In the genomic region with DNA sequence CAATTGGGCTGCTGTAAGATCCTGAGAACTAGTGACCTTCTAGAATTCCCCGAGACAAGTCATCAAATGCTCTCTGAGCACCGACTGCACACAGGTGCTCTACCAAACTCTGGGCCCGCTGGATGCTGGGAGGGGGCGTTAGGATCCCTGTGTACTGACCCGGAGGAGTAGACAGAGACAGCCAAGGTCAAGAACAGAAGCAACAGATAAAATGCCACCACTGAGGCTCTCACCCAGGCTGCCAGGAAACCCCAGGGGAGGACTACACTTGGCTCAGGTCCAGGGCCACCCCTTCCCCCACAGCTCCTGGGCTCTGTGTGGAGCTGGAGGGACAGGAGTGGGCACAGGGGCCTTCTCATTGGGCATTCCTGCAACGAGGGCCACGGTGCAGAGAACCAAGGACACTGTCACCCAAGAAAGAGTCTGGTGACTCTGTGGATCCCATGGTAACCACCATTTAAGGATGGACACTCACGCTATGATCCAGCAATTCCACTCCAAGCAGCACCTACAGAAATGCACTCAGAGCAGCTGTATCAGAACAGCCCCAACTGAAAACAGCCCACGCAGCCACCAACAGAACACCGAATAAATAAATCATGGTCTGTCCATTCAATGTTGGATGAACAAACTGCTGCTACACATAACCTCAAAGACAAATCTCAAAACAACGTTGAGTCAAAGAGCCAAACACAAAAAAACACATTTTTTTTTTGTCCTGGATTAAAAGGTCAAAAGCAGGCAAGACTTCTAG, we compare ENCODE assay signal across 8 cellular contexts. TPM values are rescaled to one million over a fixed set of nuclear protein-coding genes. Genes with fewer than 3 reads are reported as not detected.
DNase-seq lines count a peak whose midpoint lies in the region; ATAC-seq and TF ChIP-seq lines count a peak whose summit lies in the region.

No MANE protein-coding gene starts in this region.

- POLR2A ChIA-PET in A673 (lab: Charles Lee; ENCODE audit: low non-redundant PET), result no interaction called here

- BruUV-seq in A673 (replicated peaks; lab: Mats Ljungman, UMichigan), result no TSS peak

- WGBS in esophagus squamous epithelium, 2 donors, result 76 to 86% methylated on average over 4 to 6 of the region's 11 CpGs

- intact Hi-C loops in A673 (cut with micrococcal nuclease; ENCODE audit: unreplicated experiment) (no loop called here), esophagus squamous epithelium (cut with DNase I) (no loop called here)

- ATAC-seq in GM19397 (IDR thresholded peaks at IDR 0.05; ENCODE audit: unreplicated experiment) (peak; percentile 5), HG02840 (IDR thresholded peaks at IDR 0.05; ENCODE audit: low FRiP score, unreplicated experiment) (no peak)

- DNase-seq in A673 (ENCODE audit: low spot score), result no peak
- DNase-seq in NAMALWA (ENCODE audit: low spot score), result peak; percentile 63
- DNase-seq in esophagus squamous epithelium (lab: John Stamatoyannopoulos, UW), result no peak
- DNase-seq in NCI-H187 (lab: John Stamatoyannopoulos, UW), result no peak
- DNase-seq in NCI-H1930 (lab: John Stamatoyannopoulos, UW), result no peak
- no peak for DNase-seq in NCI-H2107 (lab: John Stamatoyannopoulos, UW)

- H3K36me3 ChIP-seq in A673 (ENCODE audit: insufficient read depth, low read length, poor library complexity, severe bottlenecking), result no peaks in the 10 kb centered on the region
- no peaks in the 10 kb centered on the region for H3K36me3 ChIP-seq in esophagus squamous epithelium

- H3K27me3 ChIP-seq in A673 (replicated peaks; ENCODE audit: insufficient read depth, low read depth, low read length, poor library complexity) (no peaks in the 10 kb centered on the region), esophagus squamous epithelium (no peaks in the 10 kb centered on the region)

- CTCF ChIA-PET in A673 (lab: Charles Lee), result no interaction called here

- TF ChIP-seq POLR2A in esophagus squamous epithelium (IDR thresholded peaks at IDR 0.05), result no peak

- peak overlapping the region; percentile 61 for H3K27ac ChIP-seq in A673 (ENCODE audit: low read depth, low read length, poor library complexity, severe bottlenecking)
- peak overlapping the region in 3 of 4 donors; percentile 66 to 78 (median 78) for H3K27ac ChIP-seq in esophagus squamous epithelium

- no peaks in the 10 kb centered on the region for H3K9me3 ChIP-seq in A673 (ENCODE audit: low read depth, low read length, poor library complexity, severe bottlenecking)
- H3K9me3 ChIP-seq in esophagus squamous epithelium, result no peaks in the 10 kb centered on the region

- H3K4me3 ChIP-seq in A673 (ENCODE audit: low read depth, low read length, poor library complexity, severe bottlenecking) (no peak overlapping the region), esophagus squamous epithelium (no peak overlapping the region)

- peaks cover 60% of the 10 kb centered on the region for H3K4me1 ChIP-seq in A673 (ENCODE audit: insufficient read depth, low read length, poor library complexity, severe bottlenecking)
- peaks cover 44 to 91% (median 66%) of the 10 kb centered on the region in 3 donors for H3K4me1 ChIP-seq in esophagus squamous epithelium

- TF ChIP-seq CTCF in A673 (conservative IDR thresholded peaks at IDR 0.05; ENCODE audit: low read depth, low read length) (no peak), esophagus squamous epithelium (IDR thresholded peaks at IDR 0.05) (no peak)

RNA-seq across cellular contexts. Expression of a gene that starts 16.8 kb away (rescaled TPM):
- 36.3 and 37.9 TPM in 2 replicates for total RNA-seq in A673 (2021)
- total RNA-seq in esophagus squamous epithelium, result 10 to 100 TPM; 22.6 to 29.4 (median 25.3) TPM

RNA-seq across cellular contexts. Expression of a gene that starts 39.0 kb away (rescaled TPM):
- total RNA-seq in A673 (2021) (13.4 and 15.6 TPM in 2 replicates), esophagus squamous epithelium (1 to 10 TPM; 5.1 to 9.9 (median 8.4) TPM)

RNA-seq across cellular contexts. Expression of a gene that starts 46.8 kb away (rescaled TPM):
- total RNA-seq in A673 (2021) (86.4 and 98.4 TPM in 2 replicates), esophagus squamous epithelium (10 to 100 TPM in 1 of 4 donors, 1 to 10 TPM in 3; 5.5 to 11.8 (median 9.6) TPM)
